In genomic region chr5:79840085-79840990, GRCh38 we compare ENCODE assay signal across 24 cellular contexts.
DNase-seq lines count a peak whose midpoint lies in the region; ATAC-seq and TF ChIP-seq lines count a peak whose summit lies in the region.
"Had no signal": no experiment of that assay in that cellular context is flagged by ENCODE, and none has a peak within 500 bp of the region (broad histone marks: within the 10 kb centered on the region; RNA-seq: fewer than 3 reads in every experiment).

No MANE protein-coding gene starts in this region.

- H3K4me1 Mint-ChIP-seq in nephron progenitor cell = peaks cover 74% of the 10 kb centered on the region
- H3K4me1 Mint-ChIP-seq: IgD-negative memory B cell had no signal

- DNase-seq in Right ventricle myocardium superior (no peak), cardiac septum (ENCODE audit: low spot score) (no peak), esophagus muscularis mucosa (ENCODE audit: extremely low spot score) (peak; percentile 86), nephron progenitor cell (no peak), HAP-1 (ENCODE audit: low spot score in 2 of 2) (no peak), KBM-7 (no peak), hippocampal formation (lab: John Stamatoyannopoulos, UW) (no peak)
- DNase-seq: activated CD4-positive, alpha-beta T cell treated with anti-CD3 and anti-CD28 coated beads, Interleukin-2, amount 10 ng/mL, durations not matched to agents 24 days and 14 days; activated CD8-positive, alpha-beta memory T cell treated with anti-CD3 and anti-CD28 coated beads, Interleukin-2, amount 50 U/mL, for 48 hours; activated effector memory CD4-positive, alpha-beta T cell treated with anti-CD3 and anti-CD28 coated beads, Interleukin-2, amount 50 U/mL, for 16 hours; adrenal gland; erythroblast; GDM1; left cardiac atrium; NCI-H187 treated with DMSO at 0.1 percent for 48 hours; NCI-H446; stimulated activated CD4-positive, alpha-beta T cell treated with anti-CD3 and anti-CD28 coated beads, Interleukin-1b, Interleukin-23, amount 100 ng/mL, for 48 hours; upper lobe of right lung had no signal

- H3K36me3 ChIP-seq in esophagus muscularis mucosa = no peaks in the 10 kb centered on the region
- no peaks in the 10 kb centered on the region for H3K36me3 ChIP-seq in HAP-1 (replicated peaks)
- H3K36me3 ChIP-seq: adrenal gland, cardiac muscle cell, gastroesophageal sphincter, ovary, upper lobe of right lung had no signal

- H3K27me3 Mint-ChIP-seq in nephron progenitor cell (ENCODE audit: low read depth, poor library complexity) = peaks cover 2% of the 10 kb centered on the region

- in situ Hi-C loops in HAP-1 (cut with MboI; ENCODE audit: low sequenced_read_pairs) = no loop called here
- in situ Hi-C loops in KBM-7 (cut with MboI; ENCODE audit: low pct_unique_long_range_greater_than_20kb, low sequenced_read_pairs) = no loop called here

- peak; percentile 25 for ATAC-seq in Right ventricle myocardium superior (ENCODE audit: poor library complexity)
- no peak for ATAC-seq in HG03378 (IDR thresholded peaks at IDR 0.05; ENCODE audit: unreplicated experiment)
- ATAC-seq: gastroesophageal sphincter, upper lobe of right lung had no signal

- WGBS in esophagus muscularis mucosa = 48% methylated on average over 7 of the region's 7 CpGs

- no peak for TF ChIP-seq POLR2A in esophagus muscularis mucosa (IDR thresholded peaks at IDR 0.05; ENCODE audit: low read depth)

- H3K4me3 Mint-ChIP-seq in nephron progenitor cell = peak overlapping the region; percentile 9
- H3K4me3 Mint-ChIP-seq: activated CD4-positive, alpha-beta T cell treated with anti-CD3 and anti-CD28 coated beads, Interleukin-2, amount 10 ng/mL, durations not matched to agents 24 days and 14 days; IgD-negative memory B cell; stimulated activated naive CD8-positive, alpha-beta T cell treated with anti-CD3 and anti-CD28 coated beads, Interleukin-15, Interleukin-2, amounts not matched to agents 100 ng/mL and 50 ng/mL, for 24 hours had no signal

- H3K36me3 Mint-ChIP-seq in nephron progenitor cell (ENCODE audit: low read depth) = no peaks in the 10 kb centered on the region
- H3K36me3 Mint-ChIP-seq: IgD-negative memory B cell had no signal

- no peak for TF ChIP-seq EP300 in esophagus muscularis mucosa (IDR thresholded peaks at IDR 0.05)

- no peaks in the 10 kb centered on the region for H3K9me3 Mint-ChIP-seq in nephron progenitor cell
- H3K9me3 Mint-ChIP-seq: activated CD4-positive, alpha-beta T cell treated with anti-CD3 and anti-CD28 coated beads, Interleukin-2, amount 10 ng/mL, durations not matched to agents 24 days and 14 days; IgD-negative memory B cell; stimulated activated naive CD8-positive, alpha-beta T cell treated with anti-CD3 and anti-CD28 coated beads, Interleukin-15, Interleukin-2, amounts not matched to agents 100 ng/mL and 50 ng/mL, for 24 hours had no signal

- no peak overlapping the region for H3K27ac Mint-ChIP-seq in nephron progenitor cell
- H3K27ac Mint-ChIP-seq: activated CD4-positive, alpha-beta T cell treated with anti-CD3 and anti-CD28 coated beads, Interleukin-2, amount 10 ng/mL, durations not matched to agents 24 days and 14 days; IgD-negative memory B cell; stimulated activated naive CD8-positive, alpha-beta T cell treated with anti-CD3 and anti-CD28 coated beads, Interleukin-15, Interleukin-2, amounts not matched to agents 100 ng/mL and 50 ng/mL, for 24 hours had no signal

- H3K27ac ChIP-seq in esophagus muscularis mucosa (replicated peaks in 1 of 4) = no peak overlapping the region
- H3K27ac ChIP-seq: adrenal gland, cardiac muscle cell, gastroesophageal sphincter, upper lobe of right lung had no signal

- H3K4me1 ChIP-seq in esophagus muscularis mucosa = peaks cover 0 to 23% (median 18%) of the 10 kb centered on the region in 4 donors
- H3K4me1 ChIP-seq in HAP-1 = no peaks in the 10 kb centered on the region
- H3K4me1 ChIP-seq: upper lobe of right lung had no signal

- no peaks in the 10 kb centered on the region for H3K9me3 ChIP-seq in esophagus muscularis mucosa
- H3K9me3 ChIP-seq in HAP-1 = no peaks in the 10 kb centered on the region
- H3K9me3 ChIP-seq: adrenal gland, gastroesophageal sphincter, ovary, upper lobe of right lung had no signal

- no peak for TF ChIP-seq CTCF in esophagus muscularis mucosa (IDR thresholded peaks at IDR 0.05)
- TF ChIP-seq CTCF in nephron progenitor cell (IDR thresholded peaks at IDR 0.05) = no peak

- H3K27me3 ChIP-seq in esophagus muscularis mucosa = no peaks in the 10 kb centered on the region
- H3K27me3 ChIP-seq in HAP-1 (ENCODE audit: low read depth) = no peaks in the 10 kb centered on the region
- H3K27me3 ChIP-seq: cardiac muscle cell, gastroesophageal sphincter, ovary, upper lobe of right lung had no signal

- intact Hi-C loops in Right ventricle myocardium superior (cut with DNase I) = no loop called here
- intact Hi-C loops in cardiac septum (cut with DNase I) = no loop called here
- intact Hi-C loops in esophagus muscularis mucosa (cut with DNase I) = no loop called here

- H3K4me3 ChIP-seq in esophagus muscularis mucosa = no peak overlapping the region
- no peak overlapping the region for H3K4me3 ChIP-seq in HAP-1
- H3K4me3 ChIP-seq: adrenal gland, cardiac muscle cell, gastroesophageal sphincter, ovary, upper lobe of right lung had no signal
